Comparison of ENCODE assay signal across 14 cellular contexts in genomic region chr4:101010987-101011386, GRCh38.
"Had no signal": no experiment of that assay in that cellular context is flagged by ENCODE, and none has a peak within 500 bp of the region (broad histone marks: within the 10 kb centered on the region; RNA-seq: fewer than 3 reads in every experiment).

No MANE protein-coding gene starts in this region.

- H3K27me3 ChIP-seq: gastrocnemius medialis, heart right ventricle, pancreas had no signal

- H3K27me3 Mint-ChIP-seq: progenitor cell of endocrine pancreas had no signal

- H3K27ac ChIP-seq: gastrocnemius medialis, heart right ventricle, pancreas had no signal

- H3K36me3 ChIP-seq: gastrocnemius medialis, heart right ventricle, pancreas had no signal

- H3K4me1 ChIP-seq: pancreas had no signal

- ATAC-seq: gastrocnemius medialis; heart right ventricle; left lobe of liver; mucosa of descending colon; naive thymus-derived CD8-positive, alpha-beta T cell; pancreas; right cardiac atrium had no signal

- DNase-seq: gastrocnemius medialis; heart right ventricle; hypothalamus; mucosa of descending colon; naive thymus-derived CD8-positive, alpha-beta T cell; occipital lobe; pancreas; right cardiac atrium; small intestine; stimulated activated CD4-positive, alpha-beta T cell treated with anti-CD3 and anti-CD28 coated beads, Interleukin-2, amount 100 ng/mL, for 48 hours; stimulated activated naive CD4-positive, alpha-beta T cell treated with Interleukin-2 at 50 U/mL for 16 hours; trophoblast cell had no signal

- H3K4me3 Mint-ChIP-seq: naive thymus-derived CD8-positive, alpha-beta T cell had no signal

- H3K9me3 ChIP-seq: gastrocnemius medialis, heart right ventricle, mucosa of descending colon, pancreas had no signal

- H3K27ac Mint-ChIP-seq: naive thymus-derived CD8-positive, alpha-beta T cell; progenitor cell of endocrine pancreas had no signal

- H3K4me3 ChIP-seq: gastrocnemius medialis, heart right ventricle, mucosa of descending colon, pancreas had no signal
